Comparison of ENCODE assay signal across 1 cellular context in genomic region chr6:97110626-97111025, GRCh38.
TF ChIP-seq lines count a peak whose summit lies in the region.

No MANE protein-coding gene starts in this region.

TF ChIP-seq in GM23338, 12 proteins besides CTCF, POLR2A, EP300 and RAD21:
- TF ChIP-seq, protein P1, sequence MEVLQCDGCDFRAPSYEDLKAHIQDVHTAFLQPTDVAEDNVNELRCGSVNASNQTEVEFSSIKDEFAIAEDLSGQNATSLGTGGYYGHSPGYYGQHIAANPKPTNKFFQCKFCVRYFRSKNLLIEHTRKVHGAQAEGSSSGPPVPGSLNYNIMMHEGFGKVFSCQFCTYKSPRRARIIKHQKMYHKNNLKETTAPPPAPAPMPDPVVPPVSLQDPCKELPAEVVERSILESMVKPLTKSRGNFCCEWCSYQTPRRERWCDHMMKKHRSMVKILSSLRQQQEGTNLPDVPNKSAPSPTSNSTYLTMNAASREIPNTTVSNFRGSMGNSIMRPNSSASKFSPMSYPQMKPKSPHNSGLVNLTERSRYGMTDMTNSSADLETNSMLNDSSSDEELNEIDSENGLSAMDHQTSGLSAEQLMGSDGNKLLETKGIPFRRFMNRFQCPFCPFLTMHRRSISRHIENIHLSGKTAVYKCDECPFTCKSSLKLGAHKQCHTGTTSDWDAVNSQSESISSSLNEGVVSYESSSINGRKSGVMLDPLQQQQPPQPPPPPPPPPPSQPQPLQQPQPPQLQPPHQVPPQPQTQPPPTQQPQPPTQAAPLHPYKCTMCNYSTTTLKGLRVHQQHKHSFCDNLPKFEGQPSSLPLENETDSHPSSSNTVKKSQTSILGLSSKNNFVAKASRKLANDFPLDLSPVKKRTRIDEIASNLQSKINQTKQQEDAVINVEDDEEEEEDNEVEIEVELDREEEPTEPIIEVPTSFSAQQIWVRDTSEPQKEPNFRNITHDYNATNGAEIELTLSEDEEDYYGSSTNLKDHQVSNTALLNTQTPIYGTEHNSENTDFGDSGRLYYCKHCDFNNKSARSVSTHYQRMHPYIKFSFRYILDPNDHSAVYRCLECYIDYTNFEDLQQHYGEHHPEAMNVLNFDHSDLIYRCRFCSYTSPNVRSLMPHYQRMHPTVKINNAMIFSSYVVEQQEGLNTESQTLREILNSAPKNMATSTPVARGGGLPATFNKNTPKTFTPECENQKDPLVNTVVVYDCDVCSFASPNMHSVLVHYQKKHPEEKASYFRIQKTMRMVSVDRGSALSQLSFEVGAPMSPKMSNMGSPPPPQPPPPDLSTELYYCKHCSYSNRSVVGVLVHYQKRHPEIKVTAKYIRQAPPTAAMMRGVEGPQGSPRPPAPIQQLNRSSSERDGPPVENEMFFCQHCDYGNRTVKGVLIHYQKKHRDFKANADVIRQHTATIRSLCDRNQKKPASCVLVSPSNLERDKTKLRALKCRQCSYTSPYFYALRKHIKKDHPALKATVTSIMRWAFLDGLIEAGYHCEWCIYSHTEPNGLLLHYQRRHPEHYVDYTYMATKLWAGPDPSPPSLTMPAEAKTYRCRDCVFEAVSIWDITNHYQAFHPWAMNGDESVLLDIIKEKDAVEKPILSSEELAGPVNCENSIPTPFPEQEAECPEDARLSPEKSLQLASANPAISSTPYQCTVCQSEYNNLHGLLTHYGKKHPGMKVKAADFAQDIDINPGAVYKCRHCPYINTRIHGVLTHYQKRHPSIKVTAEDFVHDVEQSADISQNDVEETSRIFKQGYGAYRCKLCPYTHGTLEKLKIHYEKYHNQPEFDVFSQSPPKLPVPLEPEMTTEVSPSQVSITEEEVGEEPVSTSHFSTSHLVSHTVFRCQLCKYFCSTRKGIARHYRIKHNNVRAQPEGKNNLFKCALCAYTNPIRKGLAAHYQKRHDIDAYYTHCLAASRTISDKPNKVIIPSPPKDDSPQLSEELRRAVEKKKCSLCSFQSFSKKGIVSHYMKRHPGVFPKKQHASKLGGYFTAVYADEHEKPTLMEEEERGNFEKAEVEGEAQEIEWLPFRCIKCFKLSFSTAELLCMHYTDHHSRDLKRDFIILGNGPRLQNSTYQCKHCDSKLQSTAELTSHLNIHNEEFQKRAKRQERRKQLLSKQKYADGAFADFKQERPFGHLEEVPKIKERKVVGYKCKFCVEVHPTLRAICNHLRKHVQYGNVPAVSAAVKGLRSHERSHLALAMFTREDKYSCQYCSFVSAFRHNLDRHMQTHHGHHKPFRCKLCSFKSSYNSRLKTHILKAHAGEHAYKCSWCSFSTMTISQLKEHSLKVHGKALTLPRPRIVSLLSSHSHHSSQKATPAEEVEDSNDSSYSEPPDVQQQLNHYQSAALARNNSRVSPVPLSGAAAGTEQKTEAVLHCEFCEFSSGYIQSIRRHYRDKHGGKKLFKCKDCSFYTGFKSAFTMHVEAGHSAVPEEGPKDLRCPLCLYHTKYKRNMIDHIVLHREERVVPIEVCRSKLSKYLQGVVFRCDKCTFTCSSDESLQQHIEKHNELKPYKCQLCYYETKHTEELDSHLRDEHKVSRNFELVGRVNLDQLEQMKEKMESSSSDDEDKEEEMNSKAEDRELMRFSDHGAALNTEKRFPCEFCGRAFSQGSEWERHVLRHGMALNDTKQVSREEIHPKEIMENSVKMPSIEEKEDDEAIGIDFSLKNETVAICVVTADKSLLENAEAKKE (CRISPR knock-in tag; IDR thresholded peaks at IDR 0.05) = no peak
- TF ChIP-seq, protein P2, sequence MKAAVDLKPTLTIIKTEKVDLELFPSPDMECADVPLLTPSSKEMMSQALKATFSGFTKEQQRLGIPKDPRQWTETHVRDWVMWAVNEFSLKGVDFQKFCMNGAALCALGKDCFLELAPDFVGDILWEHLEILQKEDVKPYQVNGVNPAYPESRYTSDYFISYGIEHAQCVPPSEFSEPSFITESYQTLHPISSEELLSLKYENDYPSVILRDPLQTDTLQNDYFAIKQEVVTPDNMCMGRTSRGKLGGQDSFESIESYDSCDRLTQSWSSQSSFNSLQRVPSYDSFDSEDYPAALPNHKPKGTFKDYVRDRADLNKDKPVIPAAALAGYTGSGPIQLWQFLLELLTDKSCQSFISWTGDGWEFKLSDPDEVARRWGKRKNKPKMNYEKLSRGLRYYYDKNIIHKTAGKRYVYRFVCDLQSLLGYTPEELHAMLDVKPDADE (IDR thresholded peaks at IDR 0.05) = no peak
- TF ChIP-seq NANOG (IDR thresholded peaks at IDR 0.05; ENCODE audit: borderline replicate concordance) = no peak
- TF ChIP-seq POLR2AphosphoS5 (IDR thresholded peaks at IDR 0.05; ENCODE audit: low read depth) = no peak
- no peak for TF ChIP-seq ZNF331 (CRISPR knock-in tag; IDR thresholded peaks at IDR 0.05; ENCODE audit: low read depth)
- TF ChIP-seq EZH2phosphoT487 (IDR thresholded peaks at IDR 0.05; ENCODE audit: unreplicated experiment) = no peak
- TF ChIP-seq CREB1 (CRISPR knock-in tag; IDR thresholded peaks at IDR 0.05; ENCODE audit: low read depth) = no peak
- TF ChIP-seq ZNF114 (CRISPR knock-in tag; IDR thresholded peaks at IDR 0.05) = no peak
- TF ChIP-seq EZH2 (IDR thresholded peaks at IDR 0.05; ENCODE audit: low read depth, unreplicated experiment) = no peak
- no peak for TF ChIP-seq REST (IDR thresholded peaks at IDR 0.05; ENCODE audit: unreplicated experiment)
- no peak for TF ChIP-seq STAT1 (IDR thresholded peaks at IDR 0.05; ENCODE audit: unreplicated experiment)
- no peak for TF ChIP-seq JUNB (IDR thresholded peaks at IDR 0.05; ENCODE audit: unreplicated experiment)
